Comparison of ENCODE assay signal across 21 cellular contexts in genomic region chrX:102560423-102561068, GRCh38. TPM values are rescaled to one million over a fixed set of nuclear protein-coding genes. Genes with fewer than 3 reads are reported as not detected.
"Had no signal": no experiment of that assay in that cellular context is flagged by ENCODE, and none has a peak within 500 bp of the region (broad histone marks: within the 10 kb centered on the region; RNA-seq: fewer than 3 reads in every experiment).

No MANE protein-coding gene starts in this region.

- H3K4me1 ChIP-seq: esophagus muscularis mucosa, gastrocnemius medialis, testis, transverse colon had no signal

- ATAC-seq: effector memory CD8-positive, alpha-beta T cell; gastrocnemius medialis; left lobe of liver; mucosa of descending colon; right cardiac atrium had no signal

- H3K27me3 Mint-ChIP-seq: effector memory CD8-positive, alpha-beta T cell; stimulated activated naive CD8-positive, alpha-beta T cell treated with anti-CD3 and anti-CD28 coated beads, Interleukin-15, Interleukin-2, amounts not matched to agents 100 ng/mL and 50 ng/mL, for 24 hours had no signal

- H3K4me3 Mint-ChIP-seq: effector memory CD8-positive, alpha-beta T cell; natural killer cell; neural crest cell; stimulated activated naive CD8-positive, alpha-beta T cell treated with anti-CD3 and anti-CD28 coated beads, Interleukin-15, Interleukin-2, amounts not matched to agents 100 ng/mL and 50 ng/mL, for 24 hours had no signal

- H3K9me3 Mint-ChIP-seq: effector memory CD8-positive, alpha-beta T cell; natural killer cell; stimulated activated naive CD8-positive, alpha-beta T cell treated with anti-CD3 and anti-CD28 coated beads, Interleukin-15, Interleukin-2, amounts not matched to agents 100 ng/mL and 50 ng/mL, for 24 hours had no signal

- H3K4me3 ChIP-seq: esophagus muscularis mucosa, gastrocnemius medialis, mucosa of descending colon, ovary, smooth muscle cell, testis, transverse colon had no signal

- H3K4me1 Mint-ChIP-seq: natural killer cell, neural crest cell had no signal

- H3K27ac Mint-ChIP-seq: effector memory CD8-positive, alpha-beta T cell; natural killer cell; stimulated activated naive CD8-positive, alpha-beta T cell treated with anti-CD3 and anti-CD28 coated beads, Interleukin-15, Interleukin-2, amounts not matched to agents 100 ng/mL and 50 ng/mL, for 24 hours had no signal

- H3K36me3 ChIP-seq: esophagus muscularis mucosa, gastrocnemius medialis, ovary, transverse colon had no signal

- DNase-seq: effector memory CD8-positive, alpha-beta T cell; gastrocnemius medialis; glutamatergic neuron; islet precursor cell; mammary epithelial cell; mucosa of descending colon; natural killer cell; nucleus accumbens; ovary; right cardiac atrium; stimulated activated CD4-positive, alpha-beta T cell treated with anti-CD3 and anti-CD28 coated beads, Interleukin-2, amount 100 ng/mL, for 48 hours; testis; transverse colon had no signal

- H3K27ac ChIP-seq: epithelial cell of prostate, esophagus muscularis mucosa, gastrocnemius medialis, ovary, testis, transverse colon had no signal

- H3K9me3 ChIP-seq: esophagus muscularis mucosa, gastrocnemius medialis, mucosa of descending colon, ovary, testis, transverse colon had no signal

- H3K36me3 Mint-ChIP-seq: natural killer cell had no signal

- H3K27me3 ChIP-seq: esophagus muscularis mucosa, ovary, testis, transverse colon had no signal

RNA-seq across cellular contexts. Expression of gene TMSB15A, which starts 44.0 kb away (rescaled TPM):
- total RNA-seq: gastrocnemius medialis, left lobe of liver, lower leg skin, natural killer cell, transverse colon, ureter had no signal
